ENCODE assay signal across 9 cellular contexts in genomic region chr6:20846602-20847028, GRCh38.
A peak's percentile ranks its signal among the peaks of the same experiment; 100 is the strongest.
DNase-seq lines count a peak whose midpoint lies in the region; ATAC-seq, FAIRE-seq and TF ChIP-seq lines count a peak whose summit lies in the region.
"Had no signal": no experiment of that assay in that cellular context is flagged by ENCODE, and none has a peak within 500 bp of the region (broad histone marks: within the 10 kb centered on the region; RNA-seq: fewer than 3 reads in every experiment).

No MANE protein-coding gene starts in this region.

- no peak overlapping the region for H3K4me3 ChIP-seq in bronchial epithelial cell (ENCODE audit: low read depth, low read length)
- H3K4me3 ChIP-seq in WERI-Rb-1 (ENCODE audit: low read depth, low read length), result no peak overlapping the region

- H3K27me3 ChIP-seq in bronchial epithelial cell (ENCODE audit: control insufficient read depth, insufficient read depth, low read length) (no peaks in the 10 kb centered on the region), WERI-Rb-1 (ENCODE audit: insufficient read depth, low read depth, severe bottlenecking) (no peaks in the 10 kb centered on the region)

- ATAC-seq in GM21528 (IDR thresholded peaks at IDR 0.05; ENCODE audit: low FRiP score, unreplicated experiment) (peak; percentile 78), GM19455 (IDR thresholded peaks at IDR 0.05; ENCODE audit: unreplicated experiment) (no peak)

- TF ChIP-seq CTCF in bronchial epithelial cell (IDR thresholded peaks at IDR 0.05; ENCODE audit: insufficient read depth, low read length, severe bottlenecking) (no peak), WERI-Rb-1 (IDR thresholded peaks at IDR 0.05; ENCODE audit: low read depth, low read length) (no peak)

- H3K36me3 ChIP-seq in bronchial epithelial cell (ENCODE audit: control insufficient read depth, insufficient read depth, low read length) (no peaks in the 10 kb centered on the region), WERI-Rb-1 (no peaks in the 10 kb centered on the region)

- in situ Hi-C loops in KBM-7 (cut with MboI; ENCODE audit: low pct_unique_long_range_greater_than_20kb, low sequenced_read_pairs), result no loop called here

- H3K27ac ChIP-seq in WERI-Rb-1, result no peak overlapping the region

- DNase-seq in EH (ENCODE audit: low read depth) (peak; percentile 35), KBM-7 (peak; percentile 83), bronchial epithelial cell (ENCODE audit: low read depth) (peak; percentile 10), GM03348 (ENCODE audit: low spot score) (no peak), NCI-H1105 treated with DMSO at 0.1 percent for 48 hours (lab: John Stamatoyannopoulos, UW) (no peak), WERI-Rb-1 (no peak)
- DNase-seq: endodermal cell had no signal

- H3K9me3 ChIP-seq in WERI-Rb-1 (ENCODE audit: severe bottlenecking), result no peaks in the 10 kb centered on the region

- no peak for FAIRE-seq in bronchial epithelial cell (lab: Jason Lieb, UNC)

Comparison
In these comparisons a context has a peak if more than half of its experiments do, and no peak if none do; other contexts are left out.
1. DNase-seq: peak in EH (single experiment), KBM-7 (single experiment) and bronchial epithelial cell (single experiment); none in GM03348 (single experiment), NCI-H1105 treated with DMSO at 0.1 percent for 48 hours (single experiment) and WERI-Rb-1 (single experiment).